13 cellular contexts compared by ENCODE assay signal in genomic region chr1:85283475-85284199, GRCh38. TPM values are rescaled to one million over a fixed set of nuclear protein-coding genes. Genes with fewer than 3 reads are reported as not detected.
A peak's percentile ranks its signal among the peaks of the same experiment; 100 is the strongest.
DNase-seq lines count a peak whose midpoint lies in the region; ATAC-seq and TF ChIP-seq lines count a peak whose summit lies in the region.
"Had no signal": no experiment of that assay in that cellular context is flagged by ENCODE, and none has a peak within 500 bp of the region (broad histone marks: within the 10 kb centered on the region; RNA-seq: fewer than 3 reads in every experiment).

No MANE protein-coding gene starts in this region.

- no peak overlapping the region for H4K8ac ChIP-seq in H9 (replicated peaks; ENCODE audit: insufficient read length, low read depth, low read length)

- peak; percentile 50 for DNase-seq in A673 (ENCODE audit: low spot score)
- DNase-seq in H9: peak; percentile 68
- DNase-seq in SK-N-DZ (ENCODE audit: low spot score): peak; percentile 38
- DNase-seq in left colon: peak; percentile 82 to 84
- DNase-seq in superior temporal gyrus (ENCODE audit: extremely low spot score): no peak
- DNase-seq in stimulated activated naive B cell treated with anti-CD40 and anti-IgM and Interleukin-4, amounts not matched to agents 10 μg/mL and 1 μg/mL and 100 μg/mL, for 72 hours: no peak
- DNase-seq in activated T-cell treated with anti-CD3 and anti-CD28 coated beads, Interleukin-2, amount 50 U/mL, for 1 hour: no peak
- DNase-seq: activated CD4-positive, CD25-positive, alpha-beta regulatory T cell; activated naive CD8-positive, alpha-beta T cell treated with anti-CD3 and anti-CD28 coated beads, Interleukin-2, amount 10 ng/mL, durations not matched to agents 7 days and 5 days; HCEC 1CT; natural killer cell had no signal

- no peaks in the 10 kb centered on the region for H3K9me3 Mint-ChIP-seq in H9
- H3K9me3 Mint-ChIP-seq in stimulated activated naive B cell treated with anti-CD40 and anti-IgM and Interleukin-4, amounts not matched to agents 10 μg/mL and 1 μg/mL and 100 μg/mL, for 72 hours: no peaks in the 10 kb centered on the region
- H3K9me3 Mint-ChIP-seq: activated naive CD8-positive, alpha-beta T cell treated with anti-CD3 and anti-CD28 coated beads, Interleukin-2, amount 10 ng/mL, durations not matched to agents 7 days and 5 days; central memory CD8-positive, alpha-beta T cell; natural killer cell had no signal

- no peak overlapping the region for H2BK15ac ChIP-seq in H9 (ENCODE audit: low read depth, low read length)

- H3K4me3 Mint-ChIP-seq in H9: no peak overlapping the region
- no peak overlapping the region for H3K4me3 Mint-ChIP-seq in stimulated activated naive B cell treated with anti-CD40 and anti-IgM and Interleukin-4, amounts not matched to agents 10 μg/mL and 1 μg/mL and 100 μg/mL, for 72 hours
- H3K4me3 Mint-ChIP-seq: activated naive CD8-positive, alpha-beta T cell treated with anti-CD3 and anti-CD28 coated beads, Interleukin-2, amount 10 ng/mL, durations not matched to agents 7 days and 5 days; central memory CD8-positive, alpha-beta T cell; natural killer cell had no signal

- no peak overlapping the region for H3K4me3 ChIP-seq in A673 (ENCODE audit: low read depth, low read length, poor library complexity, severe bottlenecking)

- no peak overlapping the region for H2AK5ac ChIP-seq in H9 (ENCODE audit: insufficient read length, low read length)

- no peak overlapping the region for H3K27ac ChIP-seq in A673 (ENCODE audit: low read depth, low read length, poor library complexity, severe bottlenecking)
- H3K27ac ChIP-seq in H9 (ENCODE audit: insufficient read length, low read depth, low read length): no peak overlapping the region

- H4K5ac ChIP-seq in H9 (ENCODE audit: insufficient read length, low read depth, low read length): no peak overlapping the region

- no peak overlapping the region for H3K18ac ChIP-seq in H9 (ENCODE audit: insufficient read length, low read depth, low read length)

- H3K23ac ChIP-seq in H9 (ENCODE audit: insufficient read length, low read depth, low read length): no peak overlapping the region

- intact Hi-C loops in A673 (cut with micrococcal nuclease; ENCODE audit: unreplicated experiment): no loop called here
- intact Hi-C loops in left colon (cut with DNase I, micrococcal nuclease): no loop called here

- H2AFZ ChIP-seq in H9 (ENCODE audit: low read length): no peak overlapping the region

- H3K36me3 ChIP-seq in A673 (ENCODE audit: insufficient read depth, low read length, poor library complexity, severe bottlenecking): no peaks in the 10 kb centered on the region

- no peak overlapping the region for H4K91ac ChIP-seq in H9 (ENCODE audit: insufficient read length, low read depth, low read length)

- no peak overlapping the region for H3K27ac Mint-ChIP-seq in H9
- H3K27ac Mint-ChIP-seq in stimulated activated naive B cell treated with anti-CD40 and anti-IgM and Interleukin-4, amounts not matched to agents 10 μg/mL and 1 μg/mL and 100 μg/mL, for 72 hours: no peak overlapping the region
- H3K27ac Mint-ChIP-seq: activated naive CD8-positive, alpha-beta T cell treated with anti-CD3 and anti-CD28 coated beads, Interleukin-2, amount 10 ng/mL, durations not matched to agents 7 days and 5 days; natural killer cell had no signal

- H3K4me1 Mint-ChIP-seq in H9: peaks cover 23 to 28% of the 10 kb centered on the region in 2 experiments
- H3K4me1 Mint-ChIP-seq in stimulated activated naive B cell treated with anti-CD40 and anti-IgM and Interleukin-4, amounts not matched to agents 10 μg/mL and 1 μg/mL and 100 μg/mL, for 72 hours: peaks cover 9 to 12% of the 10 kb centered on the region in 2 donors
- H3K4me1 Mint-ChIP-seq: natural killer cell had no signal

- no peak overlapping the region for H2BK120ac ChIP-seq in H9 (ENCODE audit: low read depth, low read length, poor library complexity, severe bottlenecking)

- H3K56ac ChIP-seq in H9 (ENCODE audit: insufficient read length, low read depth, low read length): no peak overlapping the region

- no peaks in the 10 kb centered on the region for H3K23me2 ChIP-seq in H9 (ENCODE audit: insufficient read length, low read depth, low read length, poor library complexity, severe bottlenecking)

- H3K79me2 ChIP-seq in H9 (ENCODE audit: insufficient read depth, low read length): no peaks in the 10 kb centered on the region

- no peak overlapping the region for H3T11ph ChIP-seq in H9 (ENCODE audit: low read length)

- no peak overlapping the region for H2BK12ac ChIP-seq in H9 (ENCODE audit: insufficient read length, low read depth, low read length)

- H3K27me3 Mint-ChIP-seq in H9 (ENCODE audit: low read depth): no peaks in the 10 kb centered on the region
- no peaks in the 10 kb centered on the region for H3K27me3 Mint-ChIP-seq in stimulated activated naive B cell treated with anti-CD40 and anti-IgM and Interleukin-4, amounts not matched to agents 10 μg/mL and 1 μg/mL and 100 μg/mL, for 72 hours
- H3K27me3 Mint-ChIP-seq: central memory CD8-positive, alpha-beta T cell had no signal

- H3K27me3 ChIP-seq in A673 (replicated peaks; ENCODE audit: insufficient read depth, low read depth, low read length, poor library complexity) (no peaks in the 10 kb centered on the region), H9 (ENCODE audit: insufficient read depth, low read length) (no peaks in the 10 kb centered on the region)

- no peak overlapping the region for H2BK20ac ChIP-seq in H9 (ENCODE audit: low read depth, low read length, poor library complexity, severe bottlenecking)

- no peaks in the 10 kb centered on the region for H3K36me3 Mint-ChIP-seq in H9 (ENCODE audit: insufficient read depth in 1 of 3, low read depth in 3 of 3)
- H3K36me3 Mint-ChIP-seq in stimulated activated naive B cell treated with anti-CD40 and anti-IgM and Interleukin-4, amounts not matched to agents 10 μg/mL and 1 μg/mL and 100 μg/mL, for 72 hours: peaks cover 0 to 1% of the 10 kb centered on the region in 2 donors
- H3K36me3 Mint-ChIP-seq: activated naive CD8-positive, alpha-beta T cell treated with anti-CD3 and anti-CD28 coated beads, Interleukin-2, amount 10 ng/mL, durations not matched to agents 7 days and 5 days; natural killer cell had no signal

- peak; percentile 79 for ATAC-seq in left colon
- no peak for ATAC-seq in GM21717 (IDR thresholded peaks at IDR 0.05; ENCODE audit: unreplicated experiment)
- no peak for ATAC-seq in stimulated activated naive B cell treated with anti-CD40 and anti-IgM and Interleukin-4, amounts not matched to agents 10 μg/mL and 1 μg/mL and 100 μg/mL, for 72 hours (replicated peaks)
- ATAC-seq: natural killer cell had no signal

- CTCF ChIA-PET in A673 (lab: Charles Lee): no interaction called here

- H3K9ac ChIP-seq in H9 (ENCODE audit: extremely low read depth, insufficient read length, low read length): no peak overlapping the region

- H3K4me1 ChIP-seq in A673 (ENCODE audit: insufficient read depth, low read length, poor library complexity, severe bottlenecking) (peaks cover 11% of the 10 kb centered on the region), H9 (ENCODE audit: insufficient read depth, low read length) (no peaks in the 10 kb centered on the region)

- H3K4me2 ChIP-seq in H9 (ENCODE audit: insufficient read depth, insufficient read length, low read length): no peak overlapping the region

- POLR2A ChIA-PET in A673 (lab: Charles Lee; ENCODE audit: low non-redundant PET): no interaction called here

- H3K79me1 ChIP-seq in H9 (ENCODE audit: insufficient read depth, low read depth, low read length, poor library complexity, severe bottlenecking): no peaks in the 10 kb centered on the region

- H3K14ac ChIP-seq in H9 (ENCODE audit: insufficient read depth, low read length): no peak overlapping the region

- no peak overlapping the region for H3K4ac ChIP-seq in H9 (ENCODE audit: low read depth, low read length)

- H2BK5ac ChIP-seq in H9 (ENCODE audit: insufficient read length, low read length): no peak overlapping the region

- H3K9me3 ChIP-seq in A673 (ENCODE audit: low read depth, low read length, poor library complexity, severe bottlenecking) (no peaks in the 10 kb centered on the region), H9 (ENCODE audit: control insufficient read depth, low read depth, low read length) (no peaks in the 10 kb centered on the region)

- WGBS in H9 (ENCODE audit: extremely low coverage, insufficient read length, low lambda C conversion rate): no CpG with 5 or more reads among the region's 11 CpGs

- H4K20me1 ChIP-seq in H9 (ENCODE audit: control insufficient read depth, insufficient read depth, insufficient read length): no peaks in the 10 kb centered on the region

- TF ChIP-seq CTCF in A673 (conservative IDR thresholded peaks at IDR 0.05; ENCODE audit: low read depth, low read length) (no peak), H9 (conservative IDR thresholded peaks at IDR 0.05) (no peak)

- no TSS peak for BruUV-seq in A673 (replicated peaks; lab: Mats Ljungman, UMichigan)

RNA-seq across cellular contexts. Expression of gene BCL10, which starts 7.2 kb away (rescaled TPM):
- total RNA-seq in A673 (2021): 18.1 and 20.9 TPM in 2 replicates
- total RNA-seq in H9 (2021): 26.1 and 29.4 TPM in 2 replicates
- polyA plus RNA-seq in SK-N-DZ (2014; cell fraction: cytosol; rRNA removed): 5.9 and 8.4 TPM in 2 replicates
- polyA plus RNA-seq in SK-N-DZ (2014; cell fraction: nucleus; rRNA removed): 6.0 and 6.6 TPM in 2 replicates
- total RNA-seq in left colon: 100 to 1,000 TPM; 108 to 115 TPM

RNA-seq across cellular contexts. Expression of gene C1orf52, which starts 24.2 kb away (rescaled TPM):
- total RNA-seq in A673 (2021): 30.2 and 31.9 TPM in 2 replicates
- 45.1 and 48.2 TPM in 2 replicates for total RNA-seq in H9 (2021)
- polyA plus RNA-seq in SK-N-DZ (2014; cell fraction: cytosol; rRNA removed): 20.2 and 36.2 TPM in 2 replicates
- 33.1 and 35.7 TPM in 2 replicates for polyA plus RNA-seq in SK-N-DZ (2014; cell fraction: nucleus; rRNA removed)
- total RNA-seq in left colon: 10 to 100 TPM; 17.4 to 20.3 TPM

Comparison
In these comparisons a context has a peak if more than half of its experiments do, and no peak if none do; other contexts are left out.
1. DNase-seq: peak in A673 (single experiment), H9 (single experiment), SK-N-DZ (single experiment) and left colon (2 of 2); none in superior temporal gyrus (single experiment), stimulated activated naive B cell treated with anti-CD40 and anti-IgM and Interleukin-4, amounts not matched to agents 10 μg/mL and 1 μg/mL and 100 μg/mL, for 72 hours (single experiment) and activated T-cell treated with anti-CD3 and anti-CD28 coated beads, Interleukin-2, amount 50 U/mL, for 1 hour (single experiment).